ENCODE assay signal across 8 cellular contexts in the genomic region with DNA sequence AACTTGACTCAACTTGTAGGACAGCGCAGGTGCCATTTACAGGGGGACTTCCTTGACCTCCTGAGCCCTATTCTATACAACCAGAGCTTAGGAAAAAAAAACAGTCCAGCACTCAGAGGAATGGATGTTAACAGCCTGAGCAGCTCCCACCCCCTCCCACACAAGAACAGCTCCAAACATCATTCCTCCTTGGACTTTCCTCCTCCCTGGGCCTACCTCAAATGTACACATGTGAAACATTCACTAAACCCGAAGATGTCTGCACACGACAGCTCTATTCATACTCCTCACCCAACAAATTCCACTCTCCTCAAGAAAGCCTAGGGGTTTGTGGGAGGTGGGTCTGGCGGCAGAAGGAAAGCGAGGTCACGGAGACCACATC. TPM values are rescaled to one million over a fixed set of nuclear protein-coding genes. Genes with fewer than 3 reads are reported as not detected.
DNase-seq lines count a peak whose midpoint lies in the region; ATAC-seq, FAIRE-seq and TF ChIP-seq lines count a peak whose summit lies in the region.

No MANE protein-coding gene starts in this region.

- peak overlapping the region; percentile 99 for H3K4me3 Mint-ChIP-seq in Calu3 (ENCODE audit: low read depth, unreplicated experiment)

- peaks cover 63% of the 10 kb centered on the region for H3K36me3 Mint-ChIP-seq in Calu3 (ENCODE audit: insufficient read depth, unreplicated experiment)

- H3K4me3 ChIP-seq in Panc1 (ENCODE audit: low read depth in 2 of 2, low read length in 2 of 2) (peak overlapping the region; percentile 76 to 87), epithelial cell of proximal tubule (ENCODE audit: low read depth, low read length) (peak overlapping the region; percentile 87), pancreas (peak overlapping the region; percentile 73 to 92 (median 86))

- TF ChIP-seq CTCF in Calu3 (IDR thresholded peaks at IDR 0.05; ENCODE audit: unreplicated experiment): no peak
- TF ChIP-seq CTCF in Panc1 (IDR thresholded peaks at IDR 0.05): no peak
- no peak for TF ChIP-seq CTCF in epithelial cell of proximal tubule (conservative IDR thresholded peaks at IDR 0.05; ENCODE audit: low read depth, low read length)
- TF ChIP-seq CTCF in pancreas (IDR thresholded peaks at IDR 0.05): no peak

- H3K4me1 ChIP-seq in Panc1 (ENCODE audit: control insufficient read depth, insufficient read depth, low read length): peaks cover 14% of the 10 kb centered on the region
- peaks cover 7 to 22% (median 16%) of the 10 kb centered on the region in 3 donors for H3K4me1 ChIP-seq in pancreas

- CTCF ChIA-PET in Calu3 (lab: Charles Lee) (interaction anchor here (0.5 to 2.5 kb wide), 3 partner anchors 10 to 1001 kb away, joined by 3 to 16 read pairs (median 4); no protein-coding TSS in a partner anchor), Panc1 (lab: Charles Lee) (interaction anchor here (0.9 to 2.6 kb wide), 2 partner anchors 10 to 113 kb away, joined by 4 to 26 read pairs; no protein-coding TSS in a partner anchor)

- peaks cover 28% of the 10 kb centered on the region for H3K4me1 Mint-ChIP-seq in Calu3 (ENCODE audit: low read depth, unreplicated experiment)

- H3K36me3 ChIP-seq in Panc1 (ENCODE audit: control insufficient read depth, insufficient read depth, low read length) (peaks cover 2% of the 10 kb centered on the region; the same call in 1 of the 2 replicates), pancreas (peaks cover 0 to 4% (median 0%) of the 10 kb centered on the region in 3 donors)

- H3K27me3 ChIP-seq in Panc1 (ENCODE audit: control insufficient read depth, insufficient read depth, low read length) (no peaks in the 10 kb centered on the region), pancreas (no peaks in the 10 kb centered on the region)

- no peaks in the 10 kb centered on the region for H3K27me3 Mint-ChIP-seq in Calu3 (ENCODE audit: unreplicated experiment)

- TSS peak; percentile 74 for BruUV-seq in Calu3 (replicated peaks; lab: Mats Ljungman, UMichigan)
- TSS peak; percentile 74 for BruUV-seq in Panc1 (replicated peaks; lab: Mats Ljungman, UMichigan)

- peak overlapping the region; percentile 82 for H3K27ac ChIP-seq in Panc1 (ENCODE audit: low read length)
- H3K27ac ChIP-seq in pancreas: peak overlapping the region; percentile 68 to 80 (median 76)

- intact Hi-C loops in Calu3 (cut with micrococcal nuclease; ENCODE audit: unreplicated experiment): no loop called here
- intact Hi-C loops in Panc1 (cut with micrococcal nuclease; ENCODE audit: unreplicated experiment): no loop called here
- intact Hi-C loops in pancreas (cut with DNase I): no loop called here

- ATAC-seq in Panc1 (peak; percentile 24), pancreas (peak in 1 of 4 donors; percentile 22), HG02763 (IDR thresholded peaks at IDR 0.05; ENCODE audit: unreplicated experiment) (no peak), GM18909 (IDR thresholded peaks at IDR 0.05; ENCODE audit: poor library complexity, unreplicated experiment) (no peak)

- no peaks in the 10 kb centered on the region for H3K9me3 ChIP-seq in Panc1 (ENCODE audit: control insufficient read depth, insufficient read depth, low read depth, low read length)
- no peaks in the 10 kb centered on the region for H3K9me3 ChIP-seq in pancreas

- WGBS in pancreas, 2 donors: 13 to 14% methylated on average over 6 of the region's 6 CpGs

- no peaks in the 10 kb centered on the region for H3K9me3 Mint-ChIP-seq in Calu3 (ENCODE audit: low read depth, unreplicated experiment)

- DNase-seq in Calu3: no peak
- DNase-seq in Panc1 (ENCODE audit: low read depth, low spot score): no peak
- DNase-seq in epithelial cell of proximal tubule (ENCODE audit: low read depth): no peak
- DNase-seq in pancreas: no peak
- no peak for DNase-seq in RKO (ENCODE audit: low spot score)
- DNase-seq in NOMO-1 (lab: John Stamatoyannopoulos, UW; ENCODE audit: unreplicated experiment in 2 of 2): no peak

- FAIRE-seq in pancreas (lab: Jason Lieb, UNC): no peak

- in situ Hi-C loops in Panc1 (cut with HindIII; ENCODE audit: low pct_unique_long_range_greater_than_20kb, low sequenced_read_pairs): no loop called here

- peak overlapping the region; percentile 94 for H3K27ac Mint-ChIP-seq in Calu3 (ENCODE audit: unreplicated experiment)

- POLR2A ChIA-PET in Panc1 (lab: Charles Lee): interaction anchor here (0.6 to 0.7 kb wide), 3 partner anchors 28 to 102 kb away, joined by 3 to 5 read pairs (median 5); no protein-coding TSS in a partner anchor

RNA-seq across cellular contexts. Expression of a gene that starts 0.5 kb away (rescaled TPM):
- total RNA-seq in Calu3 (2022) (12.5 and 13.7 TPM in 2 replicates), Panc1 (2021; ENCODE audit: unreplicated experiment) (11.9 TPM), epithelial cell of proximal tubule (5.9 and 9.8 TPM in 2 replicates), pancreas (1 to 10 TPM; 2.0 to 3.4 (median 2.9) TPM)
- polyA plus RNA-seq in Panc1 (2012; ENCODE audit: insufficient read length): 7.6 TPM
- 1 to 10 TPM; 4.3 to 4.8 TPM for polyA plus RNA-seq in pancreas

RNA-seq across cellular contexts. Expression of a gene that starts 6.0 kb away (rescaled TPM):
- 139 and 171 TPM in 2 replicates for total RNA-seq in Calu3 (2022)
- 175 TPM for total RNA-seq in Panc1 (2021; ENCODE audit: unreplicated experiment)
- 176 TPM for polyA plus RNA-seq in Panc1 (2012; ENCODE audit: insufficient read length)
- 573 and 687 TPM in 2 replicates for total RNA-seq in epithelial cell of proximal tubule
- 10 to 100 TPM; 59.0 to 83.8 (median 68.0) TPM for total RNA-seq in pancreas
- 100 to 1,000 TPM; 278 to 320 TPM for polyA plus RNA-seq in pancreas

RNA-seq across cellular contexts. Expression of a gene that starts 6.1 kb away (rescaled TPM):
- total RNA-seq in Calu3 (2022) (18.9 and 19.9 TPM in 2 replicates), Panc1 (2021; ENCODE audit: unreplicated experiment) (11.9 TPM), epithelial cell of proximal tubule (22.0 and 26.9 TPM in 2 replicates), pancreas (1 to 10 TPM; 1.6 to 4.3 (median 3.3) TPM)
- polyA plus RNA-seq in Panc1 (2012; ENCODE audit: insufficient read length): 14.1 TPM
- polyA plus RNA-seq in pancreas: 1 to 10 TPM; 2.5 to 5.8 TPM

RNA-seq across cellular contexts. Expression of a gene that starts 16.1 kb away (rescaled TPM):
- 174 and 175 TPM in 2 replicates for total RNA-seq in Calu3 (2022)
- 22.8 TPM for total RNA-seq in Panc1 (2021; ENCODE audit: unreplicated experiment)
- polyA plus RNA-seq in Panc1 (2012; ENCODE audit: insufficient read length): 35.3 TPM
- 75.7 and 106 TPM in 2 replicates for total RNA-seq in epithelial cell of proximal tubule
- total RNA-seq in pancreas: 100 to 1,000 TPM in 1 of 6 donors, 10 to 100 TPM in 5; 47.8 to 103 (median 65.1) TPM
- polyA plus RNA-seq in pancreas: 100 to 1,000 TPM; 286 to 372 TPM

RNA-seq across cellular contexts. Expression of a gene that starts 57.9 kb away (rescaled TPM):
- total RNA-seq in Calu3 (2022) (192 and 287 TPM in 2 replicates), Panc1 (2021; ENCODE audit: unreplicated experiment) (122 TPM), epithelial cell of proximal tubule (188 and 209 TPM in 2 replicates), pancreas (10 to 100 TPM; 39.2 to 81.6 (median 45.3) TPM)
- 245 TPM for polyA plus RNA-seq in Panc1 (2012; ENCODE audit: insufficient read length)
- 10 to 100 TPM; 29.9 to 49.4 TPM for polyA plus RNA-seq in pancreas
